ENCODE assay signal across 13 cellular contexts in the genomic region with DNA sequence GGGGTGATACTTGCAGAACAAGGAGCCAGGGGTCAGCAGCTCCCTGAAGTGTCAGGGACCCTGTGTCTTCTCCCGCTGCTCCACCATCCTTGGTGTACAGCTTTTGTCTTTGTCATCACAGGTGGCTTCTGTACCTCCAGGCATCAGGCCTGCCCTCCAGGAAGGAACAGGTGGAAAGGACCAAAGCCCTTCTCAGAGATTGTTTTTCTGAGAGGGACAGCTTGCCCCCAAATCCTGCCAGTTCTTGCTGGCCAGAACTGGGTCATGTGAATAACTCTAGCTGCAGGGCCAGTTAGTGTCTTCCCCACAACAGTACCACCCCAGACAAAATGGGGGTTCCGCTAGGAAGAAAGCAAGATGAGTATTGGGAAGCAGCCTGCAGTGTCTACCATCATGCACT.
"Had no signal": no experiment of that assay in that cellular context is flagged by ENCODE, and none has a peak within 500 bp of the region (broad histone marks: within the 10 kb centered on the region; RNA-seq: fewer than 3 reads in every experiment).

No MANE protein-coding gene starts in this region.

- H3K9me3 Mint-ChIP-seq: nephron had no signal

- H3K27ac Mint-ChIP-seq: nephron had no signal

- DNase-seq: effector memory CD4-positive, alpha-beta T cell; heart right ventricle; hypothalamus; kidney glomerular epithelial cell; psoas muscle; retina; stimulated activated CD4-positive, alpha-beta T cell treated with anti-CD3 and anti-CD28 coated beads, Interleukin-2, amount 100 ng/mL, for 24 hours; stimulated activated naive CD4-positive, alpha-beta T cell; thyroid gland; uterus had no signal

- ATAC-seq: esophagus mucosa, heart right ventricle, psoas muscle, sciatic nerve had no signal

- H3K4me3 Mint-ChIP-seq: nephron had no signal

- H3K4me1 Mint-ChIP-seq: nephron had no signal
